In the genomic region with DNA sequence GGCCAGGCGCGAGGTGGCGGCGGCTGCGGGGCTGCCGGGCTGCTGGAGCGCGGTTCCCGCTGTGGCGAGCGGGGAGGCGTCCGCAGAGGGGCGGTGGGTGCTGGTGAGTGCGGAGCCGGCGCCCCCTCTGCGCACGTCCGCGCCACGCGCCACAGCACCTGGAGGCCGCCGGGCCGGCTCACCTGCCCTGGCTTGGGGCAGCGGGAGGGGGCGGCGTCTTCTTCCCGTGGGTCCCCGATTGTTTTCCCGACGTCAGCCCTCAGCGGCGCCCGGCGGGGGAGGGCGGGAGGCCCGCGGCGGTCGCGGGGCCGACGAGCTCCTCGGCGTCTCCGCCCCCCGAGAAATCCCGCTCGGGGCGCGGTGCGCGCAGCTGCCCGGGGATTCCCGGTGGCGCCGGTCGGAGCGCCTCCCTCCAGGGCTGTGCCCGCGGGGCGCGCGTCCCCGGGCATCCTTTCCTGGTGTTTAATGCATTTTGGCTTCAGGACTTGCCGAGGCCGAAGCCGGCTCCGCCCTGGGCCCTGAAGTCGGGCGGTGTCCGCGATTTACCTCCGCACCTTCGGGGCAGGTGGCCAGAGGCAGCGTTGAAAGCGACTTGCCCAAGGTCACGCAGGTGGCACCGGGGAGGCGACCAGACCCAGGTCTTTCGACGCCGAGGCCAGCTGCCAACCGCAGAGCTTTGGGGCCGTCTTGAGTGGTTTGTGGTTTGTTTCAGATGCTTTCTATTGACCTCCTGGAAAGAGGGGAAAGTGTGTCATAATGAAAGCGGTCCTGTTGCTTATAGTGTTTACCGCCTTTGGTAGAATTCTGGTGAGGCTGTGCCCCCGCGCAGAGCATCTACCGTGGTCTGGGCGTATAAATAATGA, we compare ENCODE assay signal across 8 cellular contexts. TPM values are rescaled to one million over a fixed set of nuclear protein-coding genes. Genes with fewer than 3 reads are reported as not detected.
DNase-seq lines count a peak whose midpoint lies in the region; ATAC-seq and TF ChIP-seq lines count a peak whose summit lies in the region.

No MANE protein-coding gene starts in this region.

- peak; percentile 60 to 76 (median 64) for DNase-seq in CD4-positive, CD25-positive, alpha-beta regulatory T cell
- DNase-seq in SHP77 treated with DMSO at 0.1 percent for 48 hours (lab: John Stamatoyannopoulos, UW) (peak; percentile 51), glutamatergic neuron (peak; percentile 59), osteocyte (ENCODE audit: extremely low spot score, unreplicated experiment) (no peak), thoracic aorta (ENCODE audit: low spot score) (no peak)
- peak; percentile 70 to 89 for DNase-seq in activated naive CD4-positive, alpha-beta T cell treated with anti-CD3 and anti-CD28 coated beads, Interleukin-2, amount 50 U/mL, for 72 hours (ENCODE audit: low spot score in 2 of 2)

- H3K4me1 ChIP-seq in CD4-positive, CD25-positive, alpha-beta regulatory T cell (ENCODE audit: control insufficient read depth, insufficient read depth, low read length, poor library complexity, severe bottlenecking): peaks cover 38% of the 10 kb centered on the region
- peaks cover 13 to 39% of the 10 kb centered on the region in 2 donors for H3K4me1 ChIP-seq in thoracic aorta (ENCODE audit: control insufficient read depth in 1 of 2, low read depth in 2 of 2)

- TF ChIP-seq CTCF in glutamatergic neuron (IDR thresholded peaks at IDR 0.05; ENCODE audit: partially characterized antibody, unreplicated experiment): no peak
- no peak for TF ChIP-seq CTCF in osteocyte (IDR thresholded peaks at IDR 0.05)
- no peak for TF ChIP-seq CTCF in thoracic aorta (IDR thresholded peaks at IDR 0.05)

- peak overlapping the region; percentile 94 for H3K4me3 ChIP-seq in CD4-positive, CD25-positive, alpha-beta regulatory T cell (ENCODE audit: low read depth, low read length)
- H3K4me3 ChIP-seq in thoracic aorta: peak overlapping the region; percentile 96

- H3K27ac ChIP-seq in CD4-positive, CD25-positive, alpha-beta regulatory T cell (ENCODE audit: insufficient read depth, low read length, poor library complexity, severe bottlenecking): peak overlapping the region; percentile 91
- peak overlapping the region; percentile 97 to 98 for H3K27ac ChIP-seq in thoracic aorta

- peaks cover 37% of the 10 kb centered on the region for H3K27me3 Mint-ChIP-seq in CD4-positive, CD25-positive, alpha-beta regulatory T cell
- H3K27me3 Mint-ChIP-seq in glutamatergic neuron (ENCODE audit: unreplicated experiment) (peaks cover 4% of the 10 kb centered on the region), osteocyte (ENCODE audit: unreplicated experiment) (no peaks in the 10 kb centered on the region)

- H3K36me3 Mint-ChIP-seq in CD4-positive, CD25-positive, alpha-beta regulatory T cell: peaks cover 11% of the 10 kb centered on the region
- peaks cover 5 to 8% of the 10 kb centered on the region in 2 donors for H3K36me3 Mint-ChIP-seq in activated naive CD4-positive, alpha-beta T cell treated with anti-CD3 and anti-CD28 coated beads, Interleukin-2, amount 50 U/mL, for 72 hours
- no peaks in the 10 kb centered on the region for H3K36me3 Mint-ChIP-seq in glutamatergic neuron (ENCODE audit: unreplicated experiment)
- peaks cover 12% of the 10 kb centered on the region for H3K36me3 Mint-ChIP-seq in osteocyte (ENCODE audit: unreplicated experiment)

- H3K4me3 Mint-ChIP-seq in CD4-positive, CD25-positive, alpha-beta regulatory T cell: peak overlapping the region; percentile 93 to 99 (median 96)
- H3K4me3 Mint-ChIP-seq in glutamatergic neuron (ENCODE audit: unreplicated experiment) (peak overlapping the region; percentile 87), osteocyte (ENCODE audit: unreplicated experiment) (peak overlapping the region; percentile 94)

- ATAC-seq in CD4-positive, CD25-positive, alpha-beta regulatory T cell (ENCODE audit: low read depth in 2 of 2): peak; percentile 11 to 22
- ATAC-seq in GM19351 (IDR thresholded peaks at IDR 0.05; ENCODE audit: unreplicated experiment): peak; percentile 59
- peak; percentile 48 for ATAC-seq in HG03442 (IDR thresholded peaks at IDR 0.05; ENCODE audit: unreplicated experiment)
- peak; percentile 65 to 69 for ATAC-seq in activated naive CD4-positive, alpha-beta T cell treated with anti-CD3 and anti-CD28 coated beads, Interleukin-2, amount 50 U/mL, for 72 hours
- peak; percentile 13 for ATAC-seq in thoracic aorta (ENCODE audit: insufficient number of reproducible peaks, low FRiP score, low read depth)

- peaks cover 16% of the 10 kb centered on the region for H3K27me3 ChIP-seq in CD4-positive, CD25-positive, alpha-beta regulatory T cell (ENCODE audit: control insufficient read depth, insufficient read depth, low read length)
- H3K27me3 ChIP-seq in thoracic aorta (replicated peaks; ENCODE audit: insufficient read depth): no peaks in the 10 kb centered on the region

- H3K4me1 Mint-ChIP-seq in CD4-positive, CD25-positive, alpha-beta regulatory T cell: peaks cover 15 to 49% (median 40%) of the 10 kb centered on the region in 4 donors
- H3K4me1 Mint-ChIP-seq in glutamatergic neuron (ENCODE audit: low read depth, unreplicated experiment) (peaks cover 9% of the 10 kb centered on the region), osteocyte (ENCODE audit: unreplicated experiment) (peaks cover 39% of the 10 kb centered on the region)

- H3K9me3 Mint-ChIP-seq in CD4-positive, CD25-positive, alpha-beta regulatory T cell: peaks cover 0 to under 1% (median 0%) of the 10 kb centered on the region in 7 donors
- peaks cover 0 to 1% of the 10 kb centered on the region in 2 donors for H3K9me3 Mint-ChIP-seq in activated naive CD4-positive, alpha-beta T cell treated with anti-CD3 and anti-CD28 coated beads, Interleukin-2, amount 50 U/mL, for 72 hours
- H3K9me3 Mint-ChIP-seq in glutamatergic neuron (ENCODE audit: unreplicated experiment) (peaks cover 7% of the 10 kb centered on the region), osteocyte (ENCODE audit: unreplicated experiment) (no peaks in the 10 kb centered on the region)

- peak overlapping the region; percentile 91 to 98 (median 94) for H3K27ac Mint-ChIP-seq in CD4-positive, CD25-positive, alpha-beta regulatory T cell
- H3K27ac Mint-ChIP-seq in activated naive CD4-positive, alpha-beta T cell treated with anti-CD3 and anti-CD28 coated beads, Interleukin-2, amount 50 U/mL, for 72 hours: peak overlapping the region; percentile 91 to 98
- H3K27ac Mint-ChIP-seq in glutamatergic neuron (ENCODE audit: unreplicated experiment) (peak overlapping the region; percentile 60), osteocyte (ENCODE audit: unreplicated experiment) (peak overlapping the region; percentile 93)

- no peaks in the 10 kb centered on the region for H3K9me3 ChIP-seq in CD4-positive, CD25-positive, alpha-beta regulatory T cell (ENCODE audit: control insufficient read depth in 2 of 2, low read length in 2 of 2)
- no peaks in the 10 kb centered on the region for H3K9me3 ChIP-seq in thoracic aorta

- peaks cover 7% of the 10 kb centered on the region for H3K36me3 ChIP-seq in CD4-positive, CD25-positive, alpha-beta regulatory T cell (ENCODE audit: control insufficient read depth, insufficient read depth, low read length)
- no peaks in the 10 kb centered on the region for H3K36me3 ChIP-seq in thoracic aorta

RNA-seq across cellular contexts. Expression of a gene that starts 0.6 kb away (rescaled TPM):
- 35.9 TPM for total RNA-seq in CD4-positive, CD25-positive, alpha-beta regulatory T cell
- polyA plus RNA-seq in CD4-positive, CD25-positive, alpha-beta regulatory T cell: 100 to 1,000 TPM in 2 of 4 donors, 10 to 100 TPM in 2; 77.4 to 112 (median 95.5) TPM
- total RNA-seq in activated naive CD4-positive, alpha-beta T cell treated with anti-CD3 and anti-CD28 coated beads, Interleukin-2, amount 50 U/mL, for 72 hours: 1 to 10 TPM; 7.0 to 8.7 TPM
- total RNA-seq in glutamatergic neuron (ENCODE audit: unreplicated experiment) (31.4 TPM), osteocyte (62.8 and 66.9 TPM in 2 replicates), thoracic aorta (10 to 100 TPM; 22.3 to 46.8 TPM)

Comparison
In these comparisons a context has a peak if more than half of its experiments do, and no peak if none do; other contexts are left out.
1. ATAC-seq: peak in every context shown above with its lines; median percentile 67 in activated naive CD4-positive, alpha-beta T cell treated with anti-CD3 and anti-CD28 coated beads, Interleukin-2, amount 50 U/mL, for 72 hours; 59 in GM19351; 48 in HG03442; 16 in CD4-positive, CD25-positive, alpha-beta regulatory T cell; 13 in thoracic aorta.
2. DNase-seq: peak in CD4-positive, CD25-positive, alpha-beta regulatory T cell (3 of 3), SHP77 treated with DMSO at 0.1 percent for 48 hours (single experiment), activated naive CD4-positive, alpha-beta T cell treated with anti-CD3 and anti-CD28 coated beads, Interleukin-2, amount 50 U/mL, for 72 hours (2 of 2) and glutamatergic neuron (single experiment); none in osteocyte (single experiment) and thoracic aorta (single experiment).
3. Peak in every context shown above with its lines, with median percentiles within 50 percentile points of each other: H3K27ac Mint-ChIP-seq and H3K4me3 Mint-ChIP-seq.